15 cellular contexts compared by ENCODE assay signal in the genomic region with DNA sequence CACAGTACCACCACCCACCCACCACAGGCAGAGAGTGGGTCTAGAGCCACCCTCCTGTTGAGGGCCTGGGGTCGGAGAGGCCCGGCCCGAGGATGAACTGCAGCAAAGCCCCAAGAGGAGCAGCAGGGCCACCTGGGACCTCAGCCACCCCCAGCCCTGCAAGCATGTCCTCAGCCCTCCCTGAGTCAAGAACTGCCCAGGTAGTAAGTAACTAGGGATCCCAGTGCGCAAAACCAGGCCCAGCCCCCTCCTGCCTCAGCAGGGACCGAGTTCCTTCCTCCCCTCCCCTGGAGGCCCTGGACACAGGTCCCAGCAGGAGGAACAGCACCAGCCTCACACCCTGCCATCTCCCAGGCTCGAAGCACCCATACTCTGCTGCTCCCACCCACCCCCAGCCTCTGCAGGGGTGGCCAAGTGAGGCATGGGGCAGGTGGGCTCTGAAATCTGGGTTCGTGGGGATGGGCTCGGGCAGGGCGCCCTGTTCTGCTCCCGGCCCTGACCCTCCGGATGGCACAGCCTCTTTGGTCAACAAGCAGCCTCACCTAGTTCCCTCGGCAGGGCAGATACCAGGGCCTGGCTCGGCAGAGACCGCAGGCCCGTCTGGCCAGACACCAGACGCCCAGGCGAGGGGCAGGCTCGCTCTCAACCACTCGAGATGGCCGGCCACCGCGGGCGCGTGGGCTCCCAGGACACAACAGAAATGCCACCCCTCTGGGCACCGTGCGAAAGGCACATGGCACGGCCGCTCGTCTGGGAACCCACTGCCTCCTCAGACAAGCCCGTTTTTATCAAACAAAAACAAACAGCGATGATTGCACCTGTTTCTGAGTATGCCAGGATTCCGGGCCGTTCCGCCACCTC. TPM values are rescaled to one million over a fixed set of nuclear protein-coding genes. Genes with fewer than 3 reads are reported as not detected.
DNase-seq lines count a peak whose midpoint lies in the region; ATAC-seq and TF ChIP-seq lines count a peak whose summit lies in the region.
"Had no signal": no experiment of that assay in that cellular context is flagged by ENCODE, and none has a peak within 500 bp of the region (broad histone marks: within the 10 kb centered on the region; RNA-seq: fewer than 3 reads in every experiment).

No MANE protein-coding gene starts in this region.

- no peaks in the 10 kb centered on the region for H3K9me3 ChIP-seq in hepatocyte (ENCODE audit: low read depth)
- H3K9me3 ChIP-seq in CD4-positive, alpha-beta T cell (ENCODE audit: control insufficient read depth, low read length), result no peaks in the 10 kb centered on the region
- H3K9me3 ChIP-seq in SJCRH30 (replicated peaks), result no peaks in the 10 kb centered on the region

- H3K27ac ChIP-seq in hepatocyte (peak overlapping the region; percentile 99), SJCRH30 (no peak overlapping the region)
- no peak overlapping the region for H3K27ac ChIP-seq in CD4-positive, alpha-beta T cell (ENCODE audit: low read depth, low read length)

- H3K36me3 ChIP-seq in hepatocyte (replicated peaks; ENCODE audit: insufficient read depth, low read depth) (no peaks in the 10 kb centered on the region), SJCRH30 (peaks cover 3% of the 10 kb centered on the region)

- peak; percentile 11 for ATAC-seq in Right ventricle myocardium inferior
- ATAC-seq in CD4-positive, alpha-beta T cell (ENCODE audit: poor library complexity), result no peak
- ATAC-seq in activated T-cell treated with anti-CD3 and anti-CD28 coated beads, Interleukin-2, amount 50 U/mL, for 4 hours, result no peak

- in situ Hi-C loops in GM13977 (cut with MboI; ENCODE audit: low pct_unique_long_range_greater_than_20kb, low sequenced_read_pairs, unreplicated experiment), result no loop called here

- H4K20me1 ChIP-seq in hepatocyte (ENCODE audit: insufficient read depth, poor library complexity, severe bottlenecking), result no peaks in the 10 kb centered on the region

- WGBS in hepatocyte (ENCODE audit: low lambda C conversion rate, missing lambda C conversion rate), result 85% methylated on average over 31 of the region's 34 CpGs

- H3K4me2 ChIP-seq in hepatocyte, result peak overlapping the region; percentile 9

- no peaks in the 10 kb centered on the region for H3K9me3 Mint-ChIP-seq in CD4-positive, alpha-beta T cell
- H3K9me3 Mint-ChIP-seq in activated T-cell treated with anti-CD3 and anti-CD28 coated beads, Interleukin-2, amount 50 U/mL, for 4 hours, result no peaks in the 10 kb centered on the region

- POLR2A ChIA-PET in CD4-positive, alpha-beta T cell (lab: Charles Lee), result no interaction called here

- H2AFZ ChIP-seq in hepatocyte, result no peak overlapping the region

- H3K9me2 ChIP-seq in hepatocyte (replicated peaks; ENCODE audit: insufficient read depth), result no peaks in the 10 kb centered on the region

- DNase-seq in Right ventricle myocardium inferior (ENCODE audit: missing footprints) (peak; percentile 61), cardiac septum (ENCODE audit: low spot score) (no peak), hepatocyte (ENCODE audit: low spot score) (no peak), posterior vena cava (ENCODE audit: low spot score) (peak; percentile 76), GM13977 (ENCODE audit: low spot score) (no peak), SJCRH30 (no peak)
- no peak for DNase-seq in CD4-positive, alpha-beta T cell
- no peak for DNase-seq in activated T-cell treated with anti-CD3 and anti-CD28 coated beads, Interleukin-2, amount 50 U/mL, for 4 hours
- DNase-seq: activated CD4-positive, CD25-positive, alpha-beta regulatory T cell; activated T-cell treated with anti-CD3 and anti-CD28 coated beads for 4 hours; hippocampal formation; Karpas-422; midbrain; NCI-H187; NCI-H82 had no signal

- no peak overlapping the region for H3K4me3 ChIP-seq in hepatocyte
- no peak overlapping the region for H3K4me3 ChIP-seq in SJCRH30

- intact Hi-C loops in Right ventricle myocardium inferior (cut with DNase I), result no loop called here
- intact Hi-C loops in cardiac septum (cut with DNase I), result no loop called here
- intact Hi-C loops in posterior vena cava (cut with DNase I), result loop anchor here in 1 of 2 donors (10.0 kb wide), 1 partner anchor 170 kb away; no protein-coding TSS in a partner anchor
- intact Hi-C loops in CD4-positive, alpha-beta T cell (cut with DNase I, micrococcal nuclease), result loop anchor here in 1 of 2 experiments (5.0 kb wide), 1 partner anchor 172 kb away; no protein-coding TSS in a partner anchor

- H3K36me3 Mint-ChIP-seq in CD4-positive, alpha-beta T cell (ENCODE audit: low read depth), result no peaks in the 10 kb centered on the region
- peaks cover 7% of the 10 kb centered on the region for H3K36me3 Mint-ChIP-seq in activated T-cell treated with anti-CD3 and anti-CD28 coated beads, Interleukin-2, amount 50 U/mL, for 4 hours (ENCODE audit: insufficient read depth)

- H3K27ac Mint-ChIP-seq in CD4-positive, alpha-beta T cell, result no peak overlapping the region

- TF ChIP-seq CTCF in hepatocyte (IDR thresholded peaks at IDR 0.05; ENCODE audit: poor library complexity) (no peak), GM13977 (IDR thresholded peaks at IDR 0.05; ENCODE audit: extremely low read depth, insufficient read depth, missing control alignments) (no peak)
- no peak for TF ChIP-seq CTCF in CD4-positive, alpha-beta T cell (IDR thresholded peaks at IDR 0.05)

- no peaks in the 10 kb centered on the region for H3K27me3 Mint-ChIP-seq in CD4-positive, alpha-beta T cell
- H3K27me3 Mint-ChIP-seq in activated T-cell treated with anti-CD3 and anti-CD28 coated beads, Interleukin-2, amount 50 U/mL, for 4 hours (ENCODE audit: low read depth), result peaks cover 2% of the 10 kb centered on the region

- H3K27me3 ChIP-seq in hepatocyte (no peaks in the 10 kb centered on the region), SJCRH30 (no peaks in the 10 kb centered on the region)
- H3K27me3 ChIP-seq in CD4-positive, alpha-beta T cell (ENCODE audit: control insufficient read depth, insufficient read depth, low read length), result no peaks in the 10 kb centered on the region

- no peaks in the 10 kb centered on the region for H3K4me1 Mint-ChIP-seq in CD4-positive, alpha-beta T cell (ENCODE audit: low read depth)
- H3K4me1 Mint-ChIP-seq in activated T-cell treated with anti-CD3 and anti-CD28 coated beads, Interleukin-2, amount 50 U/mL, for 4 hours (ENCODE audit: low read depth), result no peaks in the 10 kb centered on the region

- H3K79me2 ChIP-seq in hepatocyte, result peaks cover 21% of the 10 kb centered on the region

- no peak overlapping the region for H3K4me3 Mint-ChIP-seq in CD4-positive, alpha-beta T cell
- no peak overlapping the region for H3K4me3 Mint-ChIP-seq in activated T-cell treated with anti-CD3 and anti-CD28 coated beads, Interleukin-2, amount 50 U/mL, for 4 hours

- H3K4me1 ChIP-seq in hepatocyte (ENCODE audit: insufficient read depth) (peaks cover 38% of the 10 kb centered on the region), SJCRH30 (no peaks in the 10 kb centered on the region)

- CTCF ChIA-PET in CD4-positive, alpha-beta T cell (lab: Charles Lee), result no interaction called here

RNA-seq across cellular contexts. Expression of a gene that starts 15.2 kb away (rescaled TPM):
- total RNA-seq in Right ventricle myocardium inferior (37.2 TPM), cardiac septum (38.9 TPM), hepatocyte (56.6 and 63.1 TPM in 2 replicates), posterior vena cava (10 to 100 TPM; 54.1 to 63.1 TPM)
- 22.3 and 30.7 TPM in 2 replicates for polyA plus RNA-seq in hepatocyte
- total RNA-seq in CD4-positive, alpha-beta T cell, result under 1 TPM; 0.55 to 0.70 TPM
- total RNA-seq in SJCRH30 (2014; rRNA removed; shearing (Covaris generic)), result 26.9 and 31.6 TPM in 2 replicates
- total RNA-seq in activated T-cell treated with anti-CD3 and anti-CD28 coated beads, Interleukin-2, amount 50 U/mL, for 4 hours, result 10 to 100 TPM; 10.1 to 31.3 (median 21.8) TPM

Comparison
In these comparisons a context has a peak if more than half of its experiments do, and no peak if none do; other contexts are left out.
1. DNase-seq: peak in Right ventricle myocardium inferior (single experiment) and posterior vena cava (single experiment); none in cardiac septum (single experiment), hepatocyte (single experiment), CD4-positive, alpha-beta T cell (0 of 10), GM13977 (single experiment), SJCRH30 (0 of 2) and activated T-cell treated with anti-CD3 and anti-CD28 coated beads, Interleukin-2, amount 50 U/mL, for 4 hours (single experiment).
2. RNA of a gene that starts 15.2 kb away (total RNA-seq): 54.1 to 63.1 TPM in posterior vena cava, 56.6 to 63.1 TPM in hepatocyte, 38.9 TPM in cardiac septum (single experiment), 37.2 TPM in Right ventricle myocardium inferior (single experiment), 26.9 to 31.6 TPM in SJCRH30 and 10.1 to 31.3 TPM in activated T-cell treated with anti-CD3 and anti-CD28 coated beads, Interleukin-2, amount 50 U/mL, for 4 hours; 0.55 to 0.70 TPM in CD4-positive, alpha-beta T cell; every median in the first group is over 4 times any median in the second.